Comparison of ENCODE assay signal across 8 cellular contexts in genomic region chr16:66315210-66315825, GRCh38. TPM values are rescaled to one million over a fixed set of nuclear protein-coding genes. Genes with fewer than 3 reads are reported as not detected.
DNase-seq lines count a peak whose midpoint lies in the region; ATAC-seq and TF ChIP-seq lines count a peak whose summit lies in the region.

No MANE protein-coding gene starts in this region.

- intact Hi-C loops in CD14-positive monocyte (cut with micrococcal nuclease), result no loop called here

- H3K9me3 Mint-ChIP-seq in CD14-positive monocyte, result no peaks in the 10 kb centered on the region
- no peaks in the 10 kb centered on the region for H3K9me3 Mint-ChIP-seq in activated CD4-positive, alpha-beta T cell treated with anti-CD3 and anti-CD28 coated beads, Interleukin-2, amount 10 ng/mL, durations not matched to agents 7 days and 5 days

- H3K4me1 Mint-ChIP-seq in CD14-positive monocyte, result peaks cover 8% of the 10 kb centered on the region
- H3K4me1 Mint-ChIP-seq in activated CD4-positive, alpha-beta T cell treated with anti-CD3 and anti-CD28 coated beads, Interleukin-2, amount 10 ng/mL, durations not matched to agents 7 days and 5 days, result no peaks in the 10 kb centered on the region

- POLR2A ChIA-PET in activated CD4-positive, alpha-beta T cell treated with anti-CD3 and anti-CD28 coated beads, Interleukin-2, amount 10 ng/mL, durations not matched to agents 7 days and 5 days (lab: Charles Lee), result no interaction called here

- TF ChIP-seq CTCF in CD14-positive monocyte (IDR thresholded peaks at IDR 0.05), result peak; percentile 98

- H3K27ac Mint-ChIP-seq in CD14-positive monocyte, result peak overlapping the region in 1 of 7 donors; percentile 64
- H3K27ac Mint-ChIP-seq in activated CD4-positive, alpha-beta T cell treated with anti-CD3 and anti-CD28 coated beads, Interleukin-2, amount 10 ng/mL, durations not matched to agents 7 days and 5 days, result no peak overlapping the region

- H3K36me3 Mint-ChIP-seq in CD14-positive monocyte, result no peaks in the 10 kb centered on the region
- no peaks in the 10 kb centered on the region for H3K36me3 Mint-ChIP-seq in activated CD4-positive, alpha-beta T cell treated with anti-CD3 and anti-CD28 coated beads, Interleukin-2, amount 10 ng/mL, durations not matched to agents 7 days and 5 days (ENCODE audit: low read depth)

- DNase-seq in CD14-positive monocyte (ENCODE audit: low spot score), result no peak
- peak; percentile 82 for DNase-seq in GM19240 (ENCODE audit: insufficient read length, low spot score)
- peak; percentile 70 to 84 for DNase-seq in NCI-H524 (lab: John Stamatoyannopoulos, UW)
- DNase-seq in activated CD4-positive, alpha-beta T cell treated with anti-CD3 and anti-CD28 coated beads, Interleukin-2, amount 10 ng/mL, durations not matched to agents 7 days and 5 days, result peak; percentile 65
- peak; percentile 78 for DNase-seq in ecto neural progenitor cell (ENCODE audit: low spot score)
- DNase-seq in lung microvascular endothelial cell (ENCODE audit: low read depth in 2 of 2), result peak; percentile 75 to 76
- DNase-seq in stimulated activated CD8-positive, alpha-beta memory T cell treated with anti-CD3 and anti-CD28 coated beads, Interleukin-2, amount 100 ng/mL, for 1 hour (ENCODE audit: low read depth in 2 of 2), result peak; percentile 9 to 13

- peaks cover 0 to 9% (median 4%) of the 10 kb centered on the region in 3 donors for H3K27me3 Mint-ChIP-seq in CD14-positive monocyte (ENCODE audit: low read depth in 3 of 3)
- no peaks in the 10 kb centered on the region for H3K27me3 Mint-ChIP-seq in activated CD4-positive, alpha-beta T cell treated with anti-CD3 and anti-CD28 coated beads, Interleukin-2, amount 10 ng/mL, durations not matched to agents 7 days and 5 days

- H3K4me3 Mint-ChIP-seq in CD14-positive monocyte, result no peak overlapping the region
- no peak overlapping the region for H3K4me3 Mint-ChIP-seq in activated CD4-positive, alpha-beta T cell treated with anti-CD3 and anti-CD28 coated beads, Interleukin-2, amount 10 ng/mL, durations not matched to agents 7 days and 5 days

- CTCF ChIA-PET in activated CD4-positive, alpha-beta T cell treated with anti-CD3 and anti-CD28 coated beads, Interleukin-2, amount 10 ng/mL, durations not matched to agents 7 days and 5 days (lab: Charles Lee), result interaction anchor here (0.9 to 1.4 kb wide), 2 partner anchors 26 to 27 kb away, joined by 3 read pairs; no protein-coding TSS in a partner anchor

- ATAC-seq in HG03342 (IDR thresholded peaks at IDR 0.05; ENCODE audit: unreplicated experiment), result peak; percentile 93

RNA-seq across cellular contexts. Expression of gene CDH5, which starts 51.2 kb away (rescaled TPM):
- polyA plus RNA-seq in CD14-positive monocyte, result under 1 TPM in 1 of 2 donors, not detected in 1; 0.22 TPM
- not detected for total RNA-seq in activated CD4-positive, alpha-beta T cell treated with anti-CD3 and anti-CD28 coated beads, Interleukin-2, amount 10 ng/mL, durations not matched to agents 7 days and 5 days
- total RNA-seq in lung microvascular endothelial cell, result 284 and 312 TPM in 2 replicates

Comparison
In these comparisons a context has a peak if more than half of its experiments do, and no peak if none do; other contexts are left out.
1. RNA of gene CDH5, which starts 51.2 kb away (total RNA-seq): 284 to 312 TPM in lung microvascular endothelial cell; not detected in activated CD4-positive, alpha-beta T cell treated with anti-CD3 and anti-CD28 coated beads, Interleukin-2, amount 10 ng/mL, durations not matched to agents 7 days and 5 days; every median in the first group is over 100 times any median in the second.